In the genomic region with DNA sequence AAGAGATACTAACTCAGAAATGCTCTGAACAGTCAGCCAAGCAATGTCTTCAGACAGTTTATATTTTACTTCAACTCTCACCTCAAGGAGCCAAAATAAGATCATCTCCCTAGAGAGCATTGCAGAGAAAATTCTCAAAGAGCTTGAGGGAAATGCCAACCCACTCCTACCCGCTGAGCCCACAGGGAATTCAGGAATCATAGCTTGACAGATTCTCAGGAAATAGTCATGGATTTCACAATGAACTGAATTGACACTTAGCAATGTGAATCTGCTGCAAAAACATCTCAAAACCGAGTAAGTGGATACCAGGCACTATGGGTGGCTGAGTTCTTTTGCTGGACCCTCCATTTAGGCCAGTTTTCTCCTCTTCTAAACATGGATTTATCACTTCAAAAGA, we compare ENCODE assay signal across 24 cellular contexts. TPM values are rescaled to one million over a fixed set of nuclear protein-coding genes. Genes with fewer than 3 reads are reported as not detected.
"Had no signal": no experiment of that assay in that cellular context is flagged by ENCODE, and none has a peak within 500 bp of the region (broad histone marks: within the 10 kb centered on the region; RNA-seq: fewer than 3 reads in every experiment).

No MANE protein-coding gene starts in this region.

- H3K4me1 Mint-ChIP-seq: activated CD4-positive, alpha-beta T cell treated with anti-CD3 and anti-CD28 coated beads, Interleukin-2, amount 10 ng/mL, durations not matched to agents 24 days and 14 days; naive thymus-derived CD8-positive, alpha-beta T cell had no signal

- H3K9me3 ChIP-seq: body of pancreas, esophagus squamous epithelium, mucosa of descending colon, suprapubic skin, upper lobe of left lung had no signal

- ATAC-seq: activated CD8-positive, alpha-beta T cell treated with anti-CD3 and anti-CD28 coated beads, Interleukin-2, amount 10 ng/mL, durations not matched to agents 7 days and 5 days; activated naive CD4-positive, alpha-beta T cell treated with anti-CD3 and anti-CD28 coated beads, Interleukin-2, amount 50 U/mL, for 72 hours; body of pancreas; mucosa of descending colon; naive thymus-derived CD8-positive, alpha-beta T cell had no signal

- H3K27ac Mint-ChIP-seq: activated CD4-positive, alpha-beta T cell treated with anti-CD3 and anti-CD28 coated beads, Interleukin-2, amount 10 ng/mL, durations not matched to agents 24 days and 14 days; activated CD8-positive, alpha-beta T cell treated with anti-CD3 and anti-CD28 coated beads, Interleukin-2, amount 10 ng/mL, durations not matched to agents 7 days and 5 days; activated naive CD4-positive, alpha-beta T cell treated with anti-CD3 and anti-CD28 coated beads, Interleukin-2, amount 50 U/mL, for 72 hours had no signal

- H3K9me3 Mint-ChIP-seq: activated CD4-positive, alpha-beta T cell treated with anti-CD3 and anti-CD28 coated beads, Interleukin-2, amount 10 ng/mL, durations not matched to agents 24 days and 14 days; activated naive CD4-positive, alpha-beta T cell treated with anti-CD3 and anti-CD28 coated beads, Interleukin-2, amount 50 U/mL, for 72 hours; naive thymus-derived CD8-positive, alpha-beta T cell had no signal

- H3K4me3 ChIP-seq: body of pancreas, esophagus squamous epithelium, mucosa of descending colon, smooth muscle cell, suprapubic skin, upper lobe of left lung had no signal

- H3K27me3 ChIP-seq: body of pancreas, esophagus squamous epithelium, suprapubic skin, upper lobe of left lung had no signal

- H3K27ac ChIP-seq: body of pancreas, esophagus squamous epithelium, suprapubic skin, upper lobe of left lung had no signal

- H3K36me3 Mint-ChIP-seq: activated naive CD4-positive, alpha-beta T cell treated with anti-CD3 and anti-CD28 coated beads, Interleukin-2, amount 50 U/mL, for 72 hours; naive thymus-derived CD8-positive, alpha-beta T cell had no signal

- DNase-seq: activated CD4-positive, alpha-beta T cell treated with anti-CD3 and anti-CD28 coated beads, Interleukin-2, amount 10 ng/mL, durations not matched to agents 24 days and 14 days; activated CD4-positive, CD25-positive, alpha-beta regulatory T cell; activated CD8-positive, alpha-beta memory T cell treated with anti-CD3 and anti-CD28 coated beads, Interleukin-2, amount 50 U/mL, for 4 hours; activated CD8-positive, alpha-beta T cell treated with anti-CD3 and anti-CD28 coated beads, Interleukin-2, amount 10 ng/mL, durations not matched to agents 7 days and 5 days; activated gamma-delta T cell; activated T-cell treated with anti-CD3 and anti-CD28 coated beads, Interleukin-2, amount 50 U/mL, for 48 hours; amniotic stem cell; body of pancreas; central memory CD4-positive, alpha-beta T cell; effector CD8-positive, alpha-beta T cell; esophagus squamous epithelium; islet precursor cell; mucosa of descending colon; naive thymus-derived CD8-positive, alpha-beta T cell; posterior cingulate gyrus; stimulated activated CD4-positive, alpha-beta T cell treated with anti-CD3 and anti-CD28 coated beads, Interleukin-4, amount 100 ng/mL, for 4 hours; stimulated activated CD8-positive, alpha-beta memory T cell treated with anti-CD3 and anti-CD28 coated beads, Interleukin-4, amount 100 ng/mL, for 48 hours; stimulated activated naive CD4-positive, alpha-beta T cell treated with Interleukin-2 at 50 U/mL for 16 hours; SW 1271; upper lobe of left lung had no signal

- H3K4me2 ChIP-seq: smooth muscle cell had no signal

- H3K4me1 ChIP-seq: body of pancreas, esophagus squamous epithelium, suprapubic skin, upper lobe of left lung had no signal

- H3K4me3 Mint-ChIP-seq: activated CD4-positive, alpha-beta T cell treated with anti-CD3 and anti-CD28 coated beads, Interleukin-2, amount 10 ng/mL, durations not matched to agents 24 days and 14 days; activated CD8-positive, alpha-beta T cell treated with anti-CD3 and anti-CD28 coated beads, Interleukin-2, amount 10 ng/mL, durations not matched to agents 7 days and 5 days; naive thymus-derived CD8-positive, alpha-beta T cell had no signal

- H3K36me3 ChIP-seq: esophagus squamous epithelium, suprapubic skin, upper lobe of left lung had no signal

RNA-seq across cellular contexts. Expression of a gene that starts 9.8 kb away (rescaled TPM):
- total RNA-seq: activated CD4-positive, alpha-beta T cell treated with anti-CD3 and anti-CD28 coated beads, Interleukin-2, amount 10 ng/mL, durations not matched to agents 24 days and 14 days; activated CD8-positive, alpha-beta T cell treated with anti-CD3 and anti-CD28 coated beads, Interleukin-2, amount 10 ng/mL, durations not matched to agents 7 days and 5 days; activated naive CD4-positive, alpha-beta T cell treated with anti-CD3 and anti-CD28 coated beads, Interleukin-2, amount 50 U/mL, for 72 hours; naive thymus-derived CD8-positive, alpha-beta T cell; T-helper 2 cell treated with Interferon-gamma antibody and Interleukin-4, amounts not matched to agents 100 ng/mL and 5 ng/mL, for 36 hours had no signal
